ENCODE assay signal across 1 cellular context in genomic region chr20:40493071-40493470, GRCh38.
TF ChIP-seq lines count a peak whose summit lies in the region.

No MANE protein-coding gene starts in this region.

TF ChIP-seq in HepG2, 621 proteins besides CTCF, POLR2A, EP300 and RAD21:
- no peak for TF ChIP-seq ARID4A (CRISPR knock-in tag; IDR thresholded peaks at IDR 0.05; ENCODE audit: borderline replicate concordance)
- TF ChIP-seq ATF5 (CRISPR knock-in tag; IDR thresholded peaks at IDR 0.05; ENCODE audit: low read depth) = no peak
- TF ChIP-seq ZNF12 (CRISPR knock-in tag; IDR thresholded peaks at IDR 0.05) = no peak
- no peak for TF ChIP-seq SNRNP70 (IDR thresholded peaks at IDR 0.05; ENCODE audit: low read depth, low read length)
- no peak for TF ChIP-seq ZNF503 (CRISPR knock-in tag; IDR thresholded peaks at IDR 0.05)
- TF ChIP-seq SRF (IDR thresholded peaks at IDR 0.05; ENCODE audit: low read depth, low read length) = no peak
- TF ChIP-seq ZKSCAN8 (CRISPR knock-in tag; IDR thresholded peaks at IDR 0.05; ENCODE audit: borderline replicate concordance) = no peak
- TF ChIP-seq ZNF256 (CRISPR knock-in tag; conservative IDR thresholded peaks at IDR 0.05) = no peak
- TF ChIP-seq ZNF713 (CRISPR knock-in tag; IDR thresholded peaks at IDR 0.05) = no peak
- no peak for TF ChIP-seq ZNF605 (CRISPR knock-in tag; IDR thresholded peaks at IDR 0.05)
- no peak for TF ChIP-seq TRIM22 (IDR thresholded peaks at IDR 0.05)
- TF ChIP-seq ZNF770 (CRISPR knock-in tag; IDR thresholded peaks at IDR 0.05) = no peak
- no peak for TF ChIP-seq MAFF (IDR thresholded peaks at IDR 0.05; ENCODE audit: low read depth, low read length)
- TF ChIP-seq ZNF234 (CRISPR knock-in tag; conservative IDR thresholded peaks at IDR 0.05) = no peak
- TF ChIP-seq TBP (CRISPR knock-in tag; IDR thresholded peaks at IDR 0.05) = no peak
- no peak for TF ChIP-seq ZNF749 (CRISPR knock-in tag; IDR thresholded peaks at IDR 0.05; ENCODE audit: borderline replicate concordance)
- TF ChIP-seq MAFG (CRISPR knock-in tag; IDR thresholded peaks at IDR 0.05) = no peak
- no peak for TF ChIP-seq ZNF577 (CRISPR knock-in tag; IDR thresholded peaks at IDR 0.05; ENCODE audit: borderline replicate concordance, low read depth)
- no peak for TF ChIP-seq TAF15 (IDR thresholded peaks at IDR 0.05; ENCODE audit: low read depth, low read length, poor library complexity, severe bottlenecking)
- no peak for TF ChIP-seq ZNF547 (CRISPR knock-in tag; IDR thresholded peaks at IDR 0.05)
TF ChIP-seq in HepG2: peak in this region for 0.
